ENCODE assay signal across 8 cellular contexts in genomic region chr2:209579236-209579749, GRCh38.
DNase-seq lines count a peak whose midpoint lies in the region; ATAC-seq and TF ChIP-seq lines count a peak whose summit lies in the region.

No MANE protein-coding gene starts in this region.

- no peaks in the 10 kb centered on the region for H3K27me3 ChIP-seq in Loucy (ENCODE audit: insufficient read depth, low read length, poor library complexity, severe bottlenecking)
- H3K27me3 ChIP-seq in testis, result no peaks in the 10 kb centered on the region

- DNase-seq in AG10803 (ENCODE audit: low read depth), result peak; percentile 20
- DNase-seq in islet precursor cell, result peak; percentile 78
- DNase-seq in testis, result peak; percentile 22
- no peak for DNase-seq in mesothelial cell of epicardium (ENCODE audit: low spot score in 2 of 2, unreplicated experiment in 2 of 2)

- WGBS in testis, 2 donors, result 29 to 30% methylated on average over 17 of the region's 17 CpGs

- peak overlapping the region in 1 of 2 donors; percentile 8 for H3K27ac ChIP-seq in testis

- H3K4me1 Mint-ChIP-seq in activated naive CD8-positive, alpha-beta T cell (ENCODE audit: low read depth), result no peaks in the 10 kb centered on the region
- H3K4me1 Mint-ChIP-seq in mesothelial cell of epicardium, result peaks cover 3% of the 10 kb centered on the region

- peak overlapping the region; percentile 51 for H3K4me3 ChIP-seq in AG10803 (ENCODE audit: low read length)
- H3K4me3 ChIP-seq in Loucy (ENCODE audit: low read length, poor library complexity, severe bottlenecking), result no peak overlapping the region
- H3K4me3 ChIP-seq in testis, result peak overlapping the region; percentile 27 to 30

- no peaks in the 10 kb centered on the region for H3K4me1 ChIP-seq in Loucy (ENCODE audit: insufficient read depth, low read length, poor library complexity, severe bottlenecking)
- no peaks in the 10 kb centered on the region for H3K4me1 ChIP-seq in testis

- H3K27me3 Mint-ChIP-seq in activated naive CD8-positive, alpha-beta T cell, result peaks cover 3% of the 10 kb centered on the region
- H3K27me3 Mint-ChIP-seq in mesothelial cell of epicardium (ENCODE audit: low read depth), result no peaks in the 10 kb centered on the region

- TF ChIP-seq CTCF in AG10803 (conservative IDR thresholded peaks at IDR 0.05; ENCODE audit: low read length), result no peak
- TF ChIP-seq CTCF in Loucy (conservative IDR thresholded peaks at IDR 0.05; ENCODE audit: low read length), result no peak
- no peak for TF ChIP-seq CTCF in testis (IDR thresholded peaks at IDR 0.05)
- no peak for TF ChIP-seq CTCF in mesothelial cell of epicardium (IDR thresholded peaks at IDR 0.05; ENCODE audit: unreplicated experiment)

- H3K36me3 Mint-ChIP-seq in activated naive CD8-positive, alpha-beta T cell, result no peaks in the 10 kb centered on the region
- no peaks in the 10 kb centered on the region for H3K36me3 Mint-ChIP-seq in mesothelial cell of epicardium

- no peak overlapping the region for H3K27ac Mint-ChIP-seq in activated naive CD8-positive, alpha-beta T cell
- no peak overlapping the region for H3K27ac Mint-ChIP-seq in mesothelial cell of epicardium

- H3K9me3 Mint-ChIP-seq in activated naive CD8-positive, alpha-beta T cell (ENCODE audit: low read depth), result no peaks in the 10 kb centered on the region
- H3K9me3 Mint-ChIP-seq in mesothelial cell of epicardium, result no peaks in the 10 kb centered on the region

- no peaks in the 10 kb centered on the region for H3K36me3 ChIP-seq in Loucy (ENCODE audit: insufficient read depth, low read length)
- no peaks in the 10 kb centered on the region for H3K36me3 ChIP-seq in testis (ENCODE audit: low read depth, missing control alignments)

- no peaks in the 10 kb centered on the region for H3F3A ChIP-seq in Loucy (ENCODE audit: low read depth)

- ATAC-seq in GM21786 (IDR thresholded peaks at IDR 0.05; ENCODE audit: unreplicated experiment) (no peak), GM19351 (IDR thresholded peaks at IDR 0.05; ENCODE audit: unreplicated experiment) (no peak)

- H2AFZ ChIP-seq in Loucy (ENCODE audit: low read length), result peak overlapping the region; percentile 81

- no peak for TF ChIP-seq POLR2A in testis (IDR thresholded peaks at IDR 0.05)

- H3K4me2 ChIP-seq in Loucy (ENCODE audit: low read depth, low read length, poor library complexity, severe bottlenecking), result peak overlapping the region; percentile 40

- H3K9me3 ChIP-seq in Loucy (ENCODE audit: insufficient read depth, low read depth, low read length) (no peaks in the 10 kb centered on the region), testis (no peaks in the 10 kb centered on the region)

- intact Hi-C loops in testis (cut with DNase I; ENCODE audit: low total_unique reads), result no loop called here

- H3K4me3 Mint-ChIP-seq in activated naive CD8-positive, alpha-beta T cell, result peak overlapping the region; percentile 25
- no peak overlapping the region for H3K4me3 Mint-ChIP-seq in mesothelial cell of epicardium

- H3K79me2 ChIP-seq in Loucy (ENCODE audit: insufficient read depth, low read length), result no peaks in the 10 kb centered on the region

- H3K9me2 ChIP-seq in Loucy (replicated peaks; ENCODE audit: low read depth, low read length), result no peaks in the 10 kb centered on the region

- H3K9ac ChIP-seq in Loucy (ENCODE audit: low read depth, low read length, poor library complexity, severe bottlenecking), result no peak overlapping the region

- no peaks in the 10 kb centered on the region for H4K20me1 ChIP-seq in Loucy (ENCODE audit: insufficient read depth, low read length, poor library complexity, severe bottlenecking)

Comparison
In these comparisons a context has a peak if more than half of its experiments do, and no peak if none do; other contexts are left out.
1. DNase-seq: peak in AG10803 (single experiment), islet precursor cell (single experiment) and testis (single experiment); none in mesothelial cell of epicardium (0 of 2).